Comparison of ENCODE assay signal across 12 cellular contexts in genomic region chr15:84894743-84895425, GRCh38. TPM values are rescaled to one million over a fixed set of nuclear protein-coding genes. Genes with fewer than 3 reads are reported as not detected.
"Had no signal": no experiment of that assay in that cellular context is flagged by ENCODE, and none has a peak within 500 bp of the region (broad histone marks: within the 10 kb centered on the region; RNA-seq: fewer than 3 reads in every experiment).

No MANE protein-coding gene starts in this region.

- DNase-seq: activated CD4-positive, alpha-beta T cell treated with anti-CD3 and anti-CD28 coated beads, Interleukin-2, amount 50 U/mL, for 4 hours; activated CD4-positive, CD25-positive, alpha-beta regulatory T cell treated with anti-CD3 and anti-CD28 coated beads, Interleukin-2, amount 50 U/mL, for 72 hours; esophagus squamous epithelium; foreskin fibroblast; small intestine; thyroid gland had no signal

- H3K27ac ChIP-seq: esophagus squamous epithelium, right atrium auricular region, thyroid gland, vagina had no signal

- H3K36me3 ChIP-seq: breast epithelium, esophagus squamous epithelium, right atrium auricular region, thyroid gland, vagina had no signal

- H3K9me3 ChIP-seq: breast epithelium, esophagus squamous epithelium, right atrium auricular region, thyroid gland, vagina had no signal

- H3K27me3 ChIP-seq: breast epithelium, esophagus squamous epithelium, right atrium auricular region, thyroid gland, vagina had no signal

- H3K4me1 ChIP-seq: breast epithelium, right atrium auricular region, thyroid gland, vagina had no signal

- H3K4me3 ChIP-seq: breast epithelium, esophagus squamous epithelium, right atrium auricular region, thyroid gland, vagina had no signal

RNA-seq across cellular contexts. Expression of gene SLC28A1, which starts 10.4 kb away (rescaled TPM):
- total RNA-seq: cerebellum, dermis microvascular lymphatic vessel endothelial cell, esophagus squamous epithelium, myocyte, thyroid gland, vagina had no signal
